In genomic region chr12:122368361-122369073, GRCh38 we compare ENCODE assay signal across 10 cellular contexts. TPM values are rescaled to one million over a fixed set of nuclear protein-coding genes. Genes with fewer than 3 reads are reported as not detected.
DNase-seq lines count a peak whose midpoint lies in the region; ATAC-seq, FAIRE-seq and TF ChIP-seq lines count a peak whose summit lies in the region.
"Had no signal": no experiment of that assay in that cellular context is flagged by ENCODE, and none has a peak within 500 bp of the region (broad histone marks: within the 10 kb centered on the region; RNA-seq: fewer than 3 reads in every experiment).

No MANE protein-coding gene starts in this region.

- no peaks in the 10 kb centered on the region for H3K27me3 ChIP-seq in mesenchymal stem cell (ENCODE audit: control insufficient read depth in 1 of 2, insufficient read depth in 1 of 2, low read length in 2 of 2)
- no peaks in the 10 kb centered on the region for H3K27me3 ChIP-seq in CD4-positive, alpha-beta T cell (ENCODE audit: control insufficient read depth, insufficient read depth, low read length)

- H3K4ac ChIP-seq in mesenchymal stem cell (ENCODE audit: low read depth in 1 of 2, low read length in 2 of 2): no peak overlapping the region

- H3K4me1 Mint-ChIP-seq in CD4-positive, alpha-beta T cell (ENCODE audit: low read depth): peaks cover 18% of the 10 kb centered on the region

- no peak overlapping the region for H2BK15ac ChIP-seq in mesenchymal stem cell (ENCODE audit: low read depth, poor library complexity, severe bottlenecking)

- CTCF ChIA-PET in CD4-positive, alpha-beta T cell (lab: Charles Lee): no interaction called here

- H3K27ac Mint-ChIP-seq in CD4-positive, alpha-beta T cell: no peak overlapping the region

- no peak overlapping the region for H3K14ac ChIP-seq in mesenchymal stem cell (ENCODE audit: low read length in 2 of 2)

- no peaks in the 10 kb centered on the region for H3K27me3 Mint-ChIP-seq in CD4-positive, alpha-beta T cell

- H3K23ac ChIP-seq in mesenchymal stem cell (ENCODE audit: low read length in 2 of 2): no peak overlapping the region

- H3K36me3 ChIP-seq in mesenchymal stem cell (ENCODE audit: control insufficient read depth in 1 of 2, insufficient read depth in 2 of 2, low read depth in 1 of 2, low read length in 2 of 2): peaks cover 8 to 20% of the 10 kb centered on the region in 2 experiments

- peaks cover 12% of the 10 kb centered on the region for H3K79me1 ChIP-seq in mesenchymal stem cell (replicated peaks; ENCODE audit: low read length, poor library complexity, severe bottlenecking)

- no peak overlapping the region for H2BK5ac ChIP-seq in mesenchymal stem cell (ENCODE audit: low read depth, low read length, poor library complexity, severe bottlenecking)

- DNase-seq in A172 (ENCODE audit: low spot score) (peak; percentile 86), HT1080 (ENCODE audit: low read depth) (peak; percentile 37), astrocyte of the spinal cord (ENCODE audit: low read depth, low spot score) (peak; percentile 56), mesenchymal stem cell (peak; percentile 80), NCI-H2171 treated with DMSO at 0.1 percent for 48 hours (lab: John Stamatoyannopoulos, UW) (no peak), D721Med (ENCODE audit: insufficient read length, low spot score) (no peak)
- DNase-seq in CD4-positive, alpha-beta T cell: no peak
- DNase-seq: amygdala, DND-41 had no signal

- H3K27ac ChIP-seq in mesenchymal stem cell (ENCODE audit: low read length, poor library complexity, severe bottlenecking): peak overlapping the region; percentile 39
- no peak overlapping the region for H3K27ac ChIP-seq in CD4-positive, alpha-beta T cell (ENCODE audit: low read depth, low read length)

- no peak for FAIRE-seq in D721Med (lab: Jason Lieb, UNC)

- peaks cover 65% of the 10 kb centered on the region for H3K36me3 Mint-ChIP-seq in CD4-positive, alpha-beta T cell (ENCODE audit: low read depth)

- intact Hi-C loops in CD4-positive, alpha-beta T cell (cut with DNase I, micrococcal nuclease): no loop called here

- H4K8ac ChIP-seq in mesenchymal stem cell (ENCODE audit: low read length): no peak overlapping the region

- POLR2A ChIA-PET in CD4-positive, alpha-beta T cell (lab: Charles Lee): no interaction called here

- no peaks in the 10 kb centered on the region for H3K9me3 Mint-ChIP-seq in CD4-positive, alpha-beta T cell

- no peak overlapping the region for H2BK12ac ChIP-seq in mesenchymal stem cell (ENCODE audit: low read length in 2 of 2)

- no peak overlapping the region for H4K91ac ChIP-seq in mesenchymal stem cell (ENCODE audit: low read length)

- H3K9ac ChIP-seq in mesenchymal stem cell (ENCODE audit: low read length): peak overlapping the region; percentile 82

- H3K4me2 ChIP-seq in mesenchymal stem cell (ENCODE audit: low read length, poor library complexity, severe bottlenecking): no peak overlapping the region

- WGBS in mesenchymal stem cell: 38% methylated on average over 6 of the region's 10 CpGs

- H2AK5ac ChIP-seq in mesenchymal stem cell (ENCODE audit: low read length, severe bottlenecking): no peak overlapping the region

- no peak for ATAC-seq in CD4-positive, alpha-beta T cell (ENCODE audit: poor library complexity)
- no peak for ATAC-seq in GM19463 (IDR thresholded peaks at IDR 0.05; ENCODE audit: unreplicated experiment)

- H3K4me1 ChIP-seq in mesenchymal stem cell (ENCODE audit: control insufficient read depth, insufficient read depth, low read depth, low read length): peaks cover 12% of the 10 kb centered on the region

- no peak overlapping the region for H3K4me3 ChIP-seq in astrocyte of the spinal cord (ENCODE audit: low read depth, low read length)
- peak overlapping the region in 1 of 2 experiments; percentile 23 for H3K4me3 ChIP-seq in mesenchymal stem cell (ENCODE audit: insufficient read depth in 1 of 2, low read depth in 1 of 2, low read length in 2 of 2)

- in situ Hi-C loops in astrocyte of the spinal cord (cut with HindIII; ENCODE audit: low sequenced_read_pairs): no loop called here

- H3K4me3 Mint-ChIP-seq in CD4-positive, alpha-beta T cell: no peak overlapping the region

- peak overlapping the region; percentile 49 for H2BK120ac ChIP-seq in mesenchymal stem cell (ENCODE audit: low read depth, low read length)

- no peaks in the 10 kb centered on the region for H3K9me3 ChIP-seq in mesenchymal stem cell (ENCODE audit: control insufficient read depth, low read length)
- no peaks in the 10 kb centered on the region for H3K9me3 ChIP-seq in CD4-positive, alpha-beta T cell (ENCODE audit: control insufficient read depth, low read length)

- no peak overlapping the region for H3K18ac ChIP-seq in mesenchymal stem cell (ENCODE audit: low read depth in 1 of 2, low read length in 2 of 2)

- no peak overlapping the region for H2AFZ ChIP-seq in mesenchymal stem cell (ENCODE audit: low read depth, low read length)

- no peak for TF ChIP-seq CTCF in astrocyte of the spinal cord (IDR thresholded peaks at IDR 0.05; ENCODE audit: low read depth, low read length)
- no peak for TF ChIP-seq CTCF in CD4-positive, alpha-beta T cell (IDR thresholded peaks at IDR 0.05)
- no peak for TF ChIP-seq CTCF in D721Med (IDR thresholded peaks at IDR 0.05; ENCODE audit: insufficient read depth, missing control alignments)

RNA-seq across cellular contexts. Expression of gene CLIP1, which starts 54.0 kb away (rescaled TPM):
- 52.0 and 58.5 TPM in 2 replicates for total RNA-seq in A172 (2014; rRNA removed; shearing (Covaris generic))
- total RNA-seq in HT1080 (2014; rRNA removed; shearing (Covaris generic)): 24.1 and 26.6 TPM in 2 replicates
- polyA plus RNA-seq in HT1080 (2015; cell fraction: cytosol; rRNA removed): 22.7 and 28.3 TPM in 2 replicates
- polyA plus RNA-seq in HT1080 (2015; cell fraction: nucleus; rRNA removed): 43.7 and 48.1 TPM in 2 replicates
- 49.0 TPM for polyA plus RNA-seq in mesenchymal stem cell (2013, experiment 1 of 2)
- polyA plus RNA-seq in mesenchymal stem cell (2013, experiment 2 of 2): 49.6 TPM
- total RNA-seq in CD4-positive, alpha-beta T cell: 10 to 100 TPM; 52.0 to 54.9 TPM

Comparison
In these comparisons a context has a peak if more than half of its experiments do, and no peak if none do; other contexts are left out.
1. DNase-seq: peak in A172 (single experiment), HT1080 (single experiment), astrocyte of the spinal cord (single experiment) and mesenchymal stem cell (single experiment); none in CD4-positive, alpha-beta T cell (0 of 10), NCI-H2171 treated with DMSO at 0.1 percent for 48 hours (single experiment) and D721Med (single experiment).